13 cellular contexts compared by ENCODE assay signal in the genomic region with DNA sequence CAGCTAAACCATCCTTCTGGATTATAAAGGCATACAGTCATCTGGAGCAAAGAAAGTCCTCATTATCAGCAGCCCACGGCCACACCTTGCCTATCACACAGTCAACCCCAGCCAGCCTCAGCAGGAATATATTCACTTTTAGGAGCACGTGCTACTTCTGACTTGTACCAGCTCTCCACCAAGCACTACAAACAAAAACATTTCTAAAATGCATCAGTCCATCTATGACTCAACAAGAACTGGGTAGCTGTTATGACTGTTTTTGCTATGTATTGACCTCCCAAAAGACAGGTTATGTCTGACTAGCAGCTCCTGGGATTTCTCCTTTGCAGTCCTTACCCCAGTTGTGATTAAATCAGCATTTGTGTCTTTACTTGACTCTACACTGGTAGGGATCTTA. TPM values are rescaled to one million over a fixed set of nuclear protein-coding genes. Genes with fewer than 3 reads are reported as not detected.
A peak's percentile ranks its signal among the peaks of the same experiment; 100 is the strongest.
DNase-seq lines count a peak whose midpoint lies in the region; ATAC-seq and TF ChIP-seq lines count a peak whose summit lies in the region.
"Had no signal": no experiment of that assay in that cellular context is flagged by ENCODE, and none has a peak within 500 bp of the region (broad histone marks: within the 10 kb centered on the region; RNA-seq: fewer than 3 reads in every experiment).

No MANE protein-coding gene starts in this region.

- H3K4me3 Mint-ChIP-seq in endodermal cell = no peak overlapping the region
- H3K4me3 Mint-ChIP-seq in nephron progenitor cell = peak overlapping the region; percentile 28
- no peak overlapping the region for H3K4me3 Mint-ChIP-seq in T-helper 17 cell
- H3K4me3 Mint-ChIP-seq: activated CD4-positive, alpha-beta memory T cell treated with anti-CD3 and anti-CD28 coated beads, Interleukin-2, amount 10 ng/mL, durations not matched to agents 7 days and 5 days; activated naive CD8-positive, alpha-beta T cell had no signal

- no peaks in the 10 kb centered on the region for H3K9me3 Mint-ChIP-seq in endodermal cell
- no peaks in the 10 kb centered on the region for H3K9me3 Mint-ChIP-seq in nephron progenitor cell
- H3K9me3 Mint-ChIP-seq: activated CD4-positive, alpha-beta memory T cell treated with anti-CD3 and anti-CD28 coated beads, Interleukin-2, amount 10 ng/mL, durations not matched to agents 7 days and 5 days had no signal

- peaks cover 0 to 25% (median 6%) of the 10 kb centered on the region in 9 donors for H3K36me3 ChIP-seq in heart left ventricle
- peaks cover 69% of the 10 kb centered on the region for H3K36me3 ChIP-seq in endodermal cell (ENCODE audit: control insufficient read depth, insufficient read depth, low read length)
- H3K36me3 ChIP-seq in gastroesophageal sphincter = peaks cover 0 to 4% of the 10 kb centered on the region in 2 donors

- H3K27me3 Mint-ChIP-seq in endodermal cell (ENCODE audit: insufficient read depth) (no peaks in the 10 kb centered on the region), nephron progenitor cell (ENCODE audit: low read depth, poor library complexity) (peaks cover 3% of the 10 kb centered on the region), T-helper 17 cell (peaks cover 85% of the 10 kb centered on the region)

- TF ChIP-seq POLR2A in heart left ventricle (IDR thresholded peaks at IDR 0.05) = no peak
- TF ChIP-seq POLR2A in gastroesophageal sphincter (IDR thresholded peaks at IDR 0.05) = no peak

- H3K36me3 Mint-ChIP-seq in endodermal cell (ENCODE audit: low read depth) = peaks cover 16% of the 10 kb centered on the region
- peaks cover 38% of the 10 kb centered on the region for H3K36me3 Mint-ChIP-seq in nephron progenitor cell (ENCODE audit: low read depth)
- H3K36me3 Mint-ChIP-seq in T-helper 17 cell (ENCODE audit: low read depth) = peaks cover 6% of the 10 kb centered on the region
- H3K36me3 Mint-ChIP-seq: activated naive CD8-positive, alpha-beta T cell had no signal

- H3K27me3 ChIP-seq in heart left ventricle (no peaks in the 10 kb centered on the region), endodermal cell (ENCODE audit: control insufficient read depth, insufficient read depth, low read length, poor library complexity, severe bottlenecking) (no peaks in the 10 kb centered on the region), gastroesophageal sphincter (no peaks in the 10 kb centered on the region)

- H3K4me3 ChIP-seq in heart left ventricle (no peak overlapping the region), endodermal cell (ENCODE audit: low read length) (no peak overlapping the region), gastroesophageal sphincter (no peak overlapping the region)
- H3K4me3 ChIP-seq: SK-N-MC had no signal

- H3K9me3 ChIP-seq in heart left ventricle (no peaks in the 10 kb centered on the region), endodermal cell (ENCODE audit: control insufficient read depth, low read length) (no peaks in the 10 kb centered on the region), gastroesophageal sphincter (no peaks in the 10 kb centered on the region), T-helper 17 cell (ENCODE audit: control insufficient read depth, low read length, poor library complexity, severe bottlenecking) (no peaks in the 10 kb centered on the region)

- DNase-seq in heart left ventricle (no peak), Right ventricle myocardium inferior (ENCODE audit: missing footprints) (no peak), endodermal cell (no peak), nephron progenitor cell (no peak), NCI-H1436 treated with DMSO at 0.1 percent for 48 hours (lab: John Stamatoyannopoulos, UW) (no peak), T-helper 17 cell (no peak)
- DNase-seq: activated CD4-positive, alpha-beta memory T cell treated with anti-CD3 and anti-CD28 coated beads, Interleukin-2, amount 10 ng/mL, durations not matched to agents 7 days and 5 days; KG1; NCI-H510A treated with DMSO at 0.1 percent for 48 hours had no signal

- H3K27ac ChIP-seq in heart left ventricle = peak overlapping the region; percentile 16 to 99 (median 80)
- peak overlapping the region; percentile 94 for H3K27ac ChIP-seq in endodermal cell (ENCODE audit: low read depth, low read length)
- no peak overlapping the region for H3K27ac ChIP-seq in gastroesophageal sphincter
- H3K27ac ChIP-seq: SK-N-MC had no signal

- intact Hi-C loops in heart left ventricle (cut with DNase I) = no loop called here
- intact Hi-C loops in Right ventricle myocardium inferior (cut with DNase I) = no loop called here

- no peak for TF ChIP-seq EP300 in gastroesophageal sphincter (IDR thresholded peaks at IDR 0.05)

- ATAC-seq in heart left ventricle (peak in 1 of 4 donors; percentile 19), Right ventricle myocardium inferior (no peak), gastroesophageal sphincter (no peak), GM19324 (IDR thresholded peaks at IDR 0.05; ENCODE audit: low FRiP score, unreplicated experiment) (no peak), T-helper 17 cell (no peak)

- H3K4me1 ChIP-seq in heart left ventricle (peaks cover 10 to 98% (median 74%) of the 10 kb centered on the region in 12 donors), endodermal cell (ENCODE audit: control insufficient read depth, insufficient read depth, low read length) (peaks cover 50% of the 10 kb centered on the region), gastroesophageal sphincter (peaks cover 0 to 46% (median 20%) of the 10 kb centered on the region in 3 donors)

- H3K4me1 Mint-ChIP-seq in endodermal cell (peaks cover 65% of the 10 kb centered on the region), nephron progenitor cell (peaks cover 78% of the 10 kb centered on the region), T-helper 17 cell (no peaks in the 10 kb centered on the region)
- H3K4me1 Mint-ChIP-seq: activated CD4-positive, alpha-beta memory T cell treated with anti-CD3 and anti-CD28 coated beads, Interleukin-2, amount 10 ng/mL, durations not matched to agents 7 days and 5 days had no signal

- WGBS in heart left ventricle, 4 donors = 33 to 43% (median 35%) methylated on average over 2 of the region's 2 CpGs
- WGBS in endodermal cell (ENCODE audit: insufficient coverage in 1 of 2, insufficient read length in 1 of 2), 2 experiments = 20 to 68% methylated on average over 1 to 2 of the region's 2 CpGs
- 63 to 84% methylated on average over 2 of the region's 2 CpGs for WGBS in gastroesophageal sphincter (ENCODE audit: low coverage in 1 of 2), 2 donors

- H3K27ac Mint-ChIP-seq in endodermal cell (peak overlapping the region; percentile 72), nephron progenitor cell (peak overlapping the region; percentile 46), T-helper 17 cell (no peak overlapping the region)
- H3K27ac Mint-ChIP-seq: activated CD4-positive, alpha-beta memory T cell treated with anti-CD3 and anti-CD28 coated beads, Interleukin-2, amount 10 ng/mL, durations not matched to agents 7 days and 5 days; activated naive CD8-positive, alpha-beta T cell had no signal

- no peak for TF ChIP-seq CTCF in heart left ventricle (IDR thresholded peaks at IDR 0.05)
- no peak for TF ChIP-seq CTCF in endodermal cell (conservative IDR thresholded peaks at IDR 0.05)
- TF ChIP-seq CTCF in nephron progenitor cell (IDR thresholded peaks at IDR 0.05) = no peak
- no peak for TF ChIP-seq CTCF in gastroesophageal sphincter (IDR thresholded peaks at IDR 0.05)

- no peak overlapping the region for H3K9ac ChIP-seq in endodermal cell (ENCODE audit: extremely low read depth, low read length, poor library complexity, severe bottlenecking)

RNA-seq across cellular contexts. Expression of a gene that starts 31.2 kb away (rescaled TPM):
- total RNA-seq in heart left ventricle (10 to 100 TPM; 34.7 to 50.7 (median 39.8) TPM), Right ventricle myocardium inferior (42.1 TPM), endodermal cell (10 to 100 TPM; 14.0 to 16.8 TPM), gastroesophageal sphincter (10 to 100 TPM in 2 of 4 donors, 1 to 10 TPM in 2; 7.4 to 27.7 (median 10.7) TPM), T-helper 17 cell (under 1 TPM in 1 of 2 donors, not detected in 1; 0.05 TPM)
- 10 to 100 TPM; 10.5 to 21.5 TPM for polyA plus RNA-seq in heart left ventricle
- polyA plus RNA-seq in endodermal cell (2013, experiment 1 of 2) = 29.7 TPM
- 27.3 TPM for polyA plus RNA-seq in endodermal cell (2013, experiment 2 of 2)
- total RNA-seq: activated CD4-positive, alpha-beta memory T cell treated with anti-CD3 and anti-CD28 coated beads, Interleukin-2, amount 10 ng/mL, durations not matched to agents 7 days and 5 days had no signal

Comparison
In these comparisons a context has a peak if more than half of its experiments do, and no peak if none do; other contexts are left out.
1. H3K27ac ChIP-seq: peak in heart left ventricle (12 of 12) and endodermal cell (single experiment); none in gastroesophageal sphincter (0 of 4).
2. RNA of a gene that starts 31.2 kb away (total RNA-seq): 42.1 TPM in Right ventricle myocardium inferior (single experiment), 34.7 to 50.7 TPM in heart left ventricle, 14.0 to 16.8 TPM in endodermal cell and 7.4 to 27.7 TPM in gastroesophageal sphincter; 0.05 TPM in T-helper 17 cell; every median in the first group is over 4 times any median in the second.